ENCODE assay signal across 12 cellular contexts in genomic region chr11:373716-374551, GRCh38. TPM values are rescaled to one million over a fixed set of nuclear protein-coding genes. Genes with fewer than 3 reads are reported as not detected.
DNase-seq lines count a peak whose midpoint lies in the region; TF ChIP-seq lines count a peak whose summit lies in the region.
"Had no signal": no experiment of that assay in that cellular context is flagged by ENCODE, and none has a peak within 500 bp of the region (broad histone marks: within the 10 kb centered on the region; RNA-seq: fewer than 3 reads in every experiment).

No MANE protein-coding gene starts in this region.

- CTCF ChIA-PET in Caco-2 (lab: Charles Lee), result no interaction called here

- H3K9me3 Mint-ChIP-seq in Caco-2 (ENCODE audit: unreplicated experiment), result no peaks in the 10 kb centered on the region

- H3K36me3 Mint-ChIP-seq in Caco-2 (ENCODE audit: insufficient read depth, unreplicated experiment), result peaks cover 20% of the 10 kb centered on the region

- no peak overlapping the region for H3K4me3 ChIP-seq in Caco-2 (ENCODE audit: low read depth, low read length)
- no peak overlapping the region for H3K4me3 ChIP-seq in NT2/D1 (ENCODE audit: insufficient read length, low read depth)
- H3K4me3 ChIP-seq: BLaER1 treated with 17β-estradiol and CSF1 and Interleukin-3, amounts not matched to agents 10 nM and 100 nM; SK-N-MC; uterus had no signal

- H3K9me3 ChIP-seq in Caco-2, result no peaks in the 10 kb centered on the region
- H3K9me3 ChIP-seq in NT2/D1 (ENCODE audit: insufficient read depth, low read length), result no peaks in the 10 kb centered on the region
- H3K9me3 ChIP-seq: uterus had no signal

- no peak for TF ChIP-seq CTCF in Caco-2 (IDR thresholded peaks at IDR 0.05; ENCODE audit: insufficient read depth in 1 of 2, low read depth in 1 of 2, low read length in 1 of 2, severe bottlenecking in 1 of 2, unreplicated experiment in 1 of 2)

- intact Hi-C loops in Caco-2 (cut with micrococcal nuclease; ENCODE audit: unreplicated experiment), result no loop called here

- H3K4me1 Mint-ChIP-seq in Caco-2 (ENCODE audit: low read depth, unreplicated experiment), result peaks cover 8% of the 10 kb centered on the region

- POLR2A ChIA-PET in Caco-2 (lab: Charles Lee), result no interaction called here

- H3K27me3 ChIP-seq in Caco-2 (replicated peaks; ENCODE audit: control insufficient read depth, insufficient read depth, low read length) (no peaks in the 10 kb centered on the region), NT2/D1 (ENCODE audit: insufficient read depth, insufficient read length) (no peaks in the 10 kb centered on the region)
- H3K27me3 ChIP-seq: uterus had no signal

- H3K4me3 Mint-ChIP-seq in Caco-2 (ENCODE audit: unreplicated experiment), result peak overlapping the region; percentile 28

- BruUV-seq in Caco-2 (replicated peaks; lab: Mats Ljungman, UMichigan), result no TSS peak

- no peaks in the 10 kb centered on the region for H3K27me3 Mint-ChIP-seq in Caco-2 (ENCODE audit: insufficient read depth, unreplicated experiment)

- DNase-seq in Caco-2, result peak; percentile 38 to 66
- DNase-seq in NT2/D1 (ENCODE audit: low read depth, low spot score), result no peak
- peak; percentile 88 for DNase-seq in globus pallidus (ENCODE audit: low spot score)
- DNase-seq in nucleus accumbens (lab: John Stamatoyannopoulos, UW), result peak in 36 of 56 donors; percentile 16 to 73 (median 41)
- no peak for DNase-seq in NCI-H510A (lab: John Stamatoyannopoulos, UW)
- DNase-seq in GDM1 (lab: John Stamatoyannopoulos, UW), result no peak
- no peak for DNase-seq in DMS153 (lab: John Stamatoyannopoulos, UW)
- DNase-seq: activated T-cell treated with anti-CD3 and anti-CD28 coated beads, Interleukin-2, amount 50 U/mL, for 48 hours; MV-4-11; uterus had no signal

- H3K36me3 ChIP-seq in Caco-2 (ENCODE audit: control insufficient read depth, insufficient read depth, low read length), result no peaks in the 10 kb centered on the region; the same call in none of the 2 replicates
- peaks cover 40% of the 10 kb centered on the region for H3K36me3 ChIP-seq in NT2/D1 (ENCODE audit: insufficient read depth, insufficient read length, low read length)
- H3K36me3 ChIP-seq: BLaER1 treated with 17β-estradiol and CSF1 and Interleukin-3, amounts not matched to agents 10 nM and 100 nM; uterus had no signal

- peak overlapping the region; percentile 57 for H3K9ac ChIP-seq in NT2/D1 (ENCODE audit: insufficient read length, low read depth)
- H3K9ac ChIP-seq: BLaER1 treated with 17β-estradiol and CSF1 and Interleukin-3, amounts not matched to agents 10 nM and 100 nM had no signal

- peak overlapping the region; percentile 58 for H3K27ac Mint-ChIP-seq in Caco-2 (ENCODE audit: unreplicated experiment)

- peaks cover 18% of the 10 kb centered on the region for H3K4me1 ChIP-seq in Caco-2
- peaks cover 24% of the 10 kb centered on the region for H3K4me1 ChIP-seq in NT2/D1 (ENCODE audit: insufficient read depth, insufficient read length)
- H3K4me1 ChIP-seq: uterus had no signal

RNA-seq across cellular contexts. Expression of gene B4GALNT4, which starts 4.6 kb away (rescaled TPM):
- total RNA-seq in Caco-2 (2022), result 30.7 and 35.6 TPM in 2 replicates

RNA-seq across cellular contexts. Expression of gene PKP3, which starts 20.1 kb away (rescaled TPM):
- total RNA-seq in Caco-2 (2022), result 143 and 149 TPM in 2 replicates

RNA-seq across cellular contexts. Expression of gene SIGIRR, which starts 40.9 kb away (rescaled TPM):
- 119 and 124 TPM in 2 replicates for total RNA-seq in Caco-2 (2022)

RNA-seq across cellular contexts. Expression of gene IFITM3, which starts 53.3 kb away (rescaled TPM):
- total RNA-seq in Caco-2 (2022), result 6.9 and 12.4 TPM in 2 replicates

Comparison
In these comparisons a context has a peak if more than half of its experiments do, and no peak if none do; other contexts are left out.
1. DNase-seq: peak in Caco-2 (2 of 2), globus pallidus (single experiment) and nucleus accumbens (36 of 56); none in NT2/D1 (single experiment), NCI-H510A (single experiment), GDM1 (single experiment) and DMS153 (single experiment).